Comparison of ENCODE assay signal across 11 cellular contexts in the genomic region with DNA sequence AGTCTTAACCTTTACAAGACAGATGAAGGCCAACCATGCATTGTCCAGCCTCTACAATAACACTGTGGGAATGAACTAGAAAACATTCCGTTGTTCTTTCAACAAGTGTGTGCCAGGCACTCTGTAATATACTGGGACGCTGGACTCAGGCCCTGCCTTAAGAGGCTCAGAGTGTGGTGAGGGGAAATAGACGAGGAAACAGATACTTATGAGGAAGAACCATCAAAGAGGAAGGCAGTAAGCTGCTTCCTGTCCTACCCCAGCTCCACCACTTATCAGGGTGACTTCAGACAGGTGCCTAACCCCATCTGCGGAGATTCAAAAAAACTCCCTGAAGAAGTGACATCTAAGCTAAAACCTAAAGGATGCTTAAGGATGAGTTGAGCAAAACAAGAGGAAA. TPM values are rescaled to one million over a fixed set of nuclear protein-coding genes. Genes with fewer than 3 reads are reported as not detected.
DNase-seq lines count a peak whose midpoint lies in the region; ATAC-seq and TF ChIP-seq lines count a peak whose summit lies in the region.
"Had no signal": no experiment of that assay in that cellular context is flagged by ENCODE, and none has a peak within 500 bp of the region (broad histone marks: within the 10 kb centered on the region; RNA-seq: fewer than 3 reads in every experiment).

No MANE protein-coding gene starts in this region.

- H3K27ac ChIP-seq in PC-9 (peak overlapping the region; percentile 71), caudate nucleus (ENCODE audit: low read depth, low read length) (no peak overlapping the region)
- H3K27ac ChIP-seq: thyroid gland had no signal

- peak overlapping the region; percentile 73 for H3K27ac Mint-ChIP-seq in activated CD8-positive, alpha-beta memory T cell treated with anti-CD3 and anti-CD28 coated beads, Interleukin-2, amount 10 ng/mL, durations not matched to agents 7 days and 5 days
- no peak overlapping the region for H3K27ac Mint-ChIP-seq in stimulated activated effector memory CD8-positive, alpha-beta T cell treated with anti-CD3 and anti-CD28 coated beads, Interleukin-12 subunit alpha, Interleukin-12 subunit beta, amount 100 ng/mL, for 72 hours

- H3K9me3 ChIP-seq in PC-9 (ENCODE audit: insufficient read depth, low read depth) = no peaks in the 10 kb centered on the region
- H3K9me3 ChIP-seq: thyroid gland had no signal

- H3F3A ChIP-seq in PC-9 (ENCODE audit: insufficient read depth, low read depth) = peaks cover 28% of the 10 kb centered on the region; the same call in 1 of the 2 replicates

- no peaks in the 10 kb centered on the region for H3K36me3 ChIP-seq in PC-9 (ENCODE audit: low read depth)
- H3K36me3 ChIP-seq: thyroid gland had no signal

- BruUV-seq in PC-9 (replicated peaks; lab: Mats Ljungman, UMichigan) = no TSS peak

- peaks cover 56% of the 10 kb centered on the region for H3K4me1 Mint-ChIP-seq in activated CD8-positive, alpha-beta memory T cell treated with anti-CD3 and anti-CD28 coated beads, Interleukin-2, amount 10 ng/mL, durations not matched to agents 7 days and 5 days
- H3K4me1 Mint-ChIP-seq in stimulated activated effector memory CD8-positive, alpha-beta T cell treated with anti-CD3 and anti-CD28 coated beads, Interleukin-12 subunit alpha, Interleukin-12 subunit beta, amount 100 ng/mL, for 72 hours = peaks cover 43% of the 10 kb centered on the region

- ATAC-seq in activated CD8-positive, alpha-beta memory T cell treated with anti-CD3 and anti-CD28 coated beads, Interleukin-2, amount 10 ng/mL, durations not matched to agents 7 days and 5 days = peak; percentile 41
- peak; percentile 24 for ATAC-seq in stimulated activated effector memory CD8-positive, alpha-beta T cell treated with anti-CD3 and anti-CD28 coated beads, Interleukin-12 subunit alpha, Interleukin-12 subunit beta, amount 100 ng/mL, for 72 hours
- no peak for ATAC-seq in GM21515 (IDR thresholded peaks at IDR 0.05; ENCODE audit: unreplicated experiment)

- no peaks in the 10 kb centered on the region for H3K27me3 ChIP-seq in PC-9 (ENCODE audit: insufficient read depth, low read depth)
- H3K27me3 ChIP-seq: thyroid gland had no signal

- H2AFZ ChIP-seq in PC-9 = no peak overlapping the region

- intact Hi-C loops in PC-9 (cut with micrococcal nuclease; ENCODE audit: unreplicated experiment) = no loop called here

- H4K20me1 ChIP-seq in PC-9 (ENCODE audit: insufficient read depth) = no peaks in the 10 kb centered on the region

- no peaks in the 10 kb centered on the region for H3K36me3 Mint-ChIP-seq in activated CD8-positive, alpha-beta memory T cell treated with anti-CD3 and anti-CD28 coated beads, Interleukin-2, amount 10 ng/mL, durations not matched to agents 7 days and 5 days
- no peaks in the 10 kb centered on the region for H3K36me3 Mint-ChIP-seq in stimulated activated effector memory CD8-positive, alpha-beta T cell treated with anti-CD3 and anti-CD28 coated beads, Interleukin-12 subunit alpha, Interleukin-12 subunit beta, amount 100 ng/mL, for 72 hours

- H3K4me2 ChIP-seq in PC-9 = peak overlapping the region; percentile 80

- peaks cover 55% of the 10 kb centered on the region for H3K4me1 ChIP-seq in PC-9 (replicated peaks; ENCODE audit: insufficient read depth)

- TF ChIP-seq CTCF in PC-9 (conservative IDR thresholded peaks at IDR 0.05) = no peak

- no peaks in the 10 kb centered on the region for H3K9me2 ChIP-seq in PC-9 (ENCODE audit: insufficient read depth)

- no peak overlapping the region for H3K4me3 Mint-ChIP-seq in activated CD8-positive, alpha-beta memory T cell treated with anti-CD3 and anti-CD28 coated beads, Interleukin-2, amount 10 ng/mL, durations not matched to agents 7 days and 5 days
- H3K4me3 Mint-ChIP-seq in stimulated activated effector memory CD8-positive, alpha-beta T cell treated with anti-CD3 and anti-CD28 coated beads, Interleukin-12 subunit alpha, Interleukin-12 subunit beta, amount 100 ng/mL, for 72 hours = no peak overlapping the region
- H3K4me3 Mint-ChIP-seq: brain had no signal

- no peak overlapping the region for H3K4me3 ChIP-seq in PC-9
- H3K4me3 ChIP-seq: thyroid gland had no signal

- no peaks in the 10 kb centered on the region for H3K27me3 Mint-ChIP-seq in activated CD8-positive, alpha-beta memory T cell treated with anti-CD3 and anti-CD28 coated beads, Interleukin-2, amount 10 ng/mL, durations not matched to agents 7 days and 5 days
- H3K27me3 Mint-ChIP-seq: brain had no signal

- DNase-seq in activated CD8-positive, alpha-beta memory T cell treated with anti-CD3 and anti-CD28 coated beads, Interleukin-2, amount 10 ng/mL, durations not matched to agents 7 days and 5 days = no peak
- no peak for DNase-seq in activated CD8-positive, alpha-beta memory T cell treated with anti-CD3 and anti-CD28 coated beads for 24 hours
- DNase-seq in PC-9 = no peak
- DNase-seq in dermis blood vessel endothelial cell = peak; percentile 55
- no peak for DNase-seq in stimulated activated effector memory CD8-positive, alpha-beta T cell treated with anti-CD3 and anti-CD28 coated beads, Interleukin-12 subunit alpha, Interleukin-12 subunit beta, amount 100 ng/mL, for 72 hours (ENCODE audit: low spot score in 2 of 2)
- DNase-seq in caudate nucleus (lab: John Stamatoyannopoulos, UW) = no peak
- no peak for DNase-seq in retina
- DNase-seq: stimulated activated CD4-positive, alpha-beta T cell treated with anti-CD3 and anti-CD28 coated beads, Interleukin-1b, Interleukin-23, amount 100 ng/mL, for 48 hours; thyroid gland had no signal

- POLR2A ChIA-PET in PC-9 (lab: Charles Lee; ENCODE audit: unreplicated experiment) = no interaction called here

- CTCF ChIA-PET in activated CD8-positive, alpha-beta memory T cell treated with anti-CD3 and anti-CD28 coated beads, Interleukin-2, amount 10 ng/mL, durations not matched to agents 7 days and 5 days (lab: Charles Lee) = interaction anchor here (1.0 to 1.5 kb wide), 5 partner anchors 10 to 133 kb away, joined by 3 to 5 read pairs (median 4); a partner anchor contains a TSS
- CTCF ChIA-PET in PC-9 (lab: Charles Lee) = no interaction called here

- H3K79me2 ChIP-seq in PC-9 (ENCODE audit: low read depth) = no peaks in the 10 kb centered on the region

- H3K9me3 Mint-ChIP-seq in activated CD8-positive, alpha-beta memory T cell treated with anti-CD3 and anti-CD28 coated beads, Interleukin-2, amount 10 ng/mL, durations not matched to agents 7 days and 5 days (ENCODE audit: low read depth) = no peaks in the 10 kb centered on the region
- no peaks in the 10 kb centered on the region for H3K9me3 Mint-ChIP-seq in stimulated activated effector memory CD8-positive, alpha-beta T cell treated with anti-CD3 and anti-CD28 coated beads, Interleukin-12 subunit alpha, Interleukin-12 subunit beta, amount 100 ng/mL, for 72 hours

RNA-seq across cellular contexts. Expression of a gene that starts 8.9 kb away (rescaled TPM):
- 10 to 100 TPM; 58.7 to 86.9 TPM for total RNA-seq in activated CD8-positive, alpha-beta memory T cell treated with anti-CD3 and anti-CD28 coated beads, Interleukin-2, amount 10 ng/mL, durations not matched to agents 7 days and 5 days
- 59.8 and 73.0 TPM in 2 replicates for total RNA-seq in PC-9 (2021)
- 65.7 and 124 TPM in 2 replicates for total RNA-seq in dermis blood vessel endothelial cell
